Comparison of ENCODE assay signal across 1 cellular context in genomic region chr13:46101488-46102289, GRCh38.
TF ChIP-seq lines count a peak whose summit lies in the region.

No MANE protein-coding gene starts in this region.

TF ChIP-seq in H1, 55 proteins besides CTCF, POLR2A, EP300 and RAD21:
- TF ChIP-seq TBP (IDR thresholded peaks at IDR 0.05; ENCODE audit: low read depth, low read length), result no peak
- TF ChIP-seq BACH1 (IDR thresholded peaks at IDR 0.05; ENCODE audit: low read length), result no peak
- no peak for TF ChIP-seq TCF12 (IDR thresholded peaks at IDR 0.05; ENCODE audit: low read depth, low read length)
- no peak for TF ChIP-seq RNF2 (IDR thresholded peaks at IDR 0.05; ENCODE audit: borderline replicate concordance, low read depth, low read length, missing control alignments, poor library complexity, severe bottlenecking)
- no peak for TF ChIP-seq SRF (IDR thresholded peaks at IDR 0.05; ENCODE audit: low read depth, low read length)
- TF ChIP-seq PHF8 (conservative IDR thresholded peaks at IDR 0.05; ENCODE audit: low read depth, low read length), result no peak
- TF ChIP-seq FOSL1 (IDR thresholded peaks at IDR 0.05; ENCODE audit: insufficient read depth, low read depth, low read length), result no peak
- TF ChIP-seq ZNF274 (IDR thresholded peaks at IDR 0.05; ENCODE audit: borderline replicate concordance, extremely low read depth, low read length), result no peak
- no peak for TF ChIP-seq POLR2AphosphoS5 (IDR thresholded peaks at IDR 0.05; ENCODE audit: low read depth, low read length)
- TF ChIP-seq HDAC6 (IDR thresholded peaks at IDR 0.05; ENCODE audit: low read depth, low read length), result no peak
- no peak for TF ChIP-seq MAFK (IDR thresholded peaks at IDR 0.05; ENCODE audit: low read depth, low read length)
